In the genomic region with DNA sequence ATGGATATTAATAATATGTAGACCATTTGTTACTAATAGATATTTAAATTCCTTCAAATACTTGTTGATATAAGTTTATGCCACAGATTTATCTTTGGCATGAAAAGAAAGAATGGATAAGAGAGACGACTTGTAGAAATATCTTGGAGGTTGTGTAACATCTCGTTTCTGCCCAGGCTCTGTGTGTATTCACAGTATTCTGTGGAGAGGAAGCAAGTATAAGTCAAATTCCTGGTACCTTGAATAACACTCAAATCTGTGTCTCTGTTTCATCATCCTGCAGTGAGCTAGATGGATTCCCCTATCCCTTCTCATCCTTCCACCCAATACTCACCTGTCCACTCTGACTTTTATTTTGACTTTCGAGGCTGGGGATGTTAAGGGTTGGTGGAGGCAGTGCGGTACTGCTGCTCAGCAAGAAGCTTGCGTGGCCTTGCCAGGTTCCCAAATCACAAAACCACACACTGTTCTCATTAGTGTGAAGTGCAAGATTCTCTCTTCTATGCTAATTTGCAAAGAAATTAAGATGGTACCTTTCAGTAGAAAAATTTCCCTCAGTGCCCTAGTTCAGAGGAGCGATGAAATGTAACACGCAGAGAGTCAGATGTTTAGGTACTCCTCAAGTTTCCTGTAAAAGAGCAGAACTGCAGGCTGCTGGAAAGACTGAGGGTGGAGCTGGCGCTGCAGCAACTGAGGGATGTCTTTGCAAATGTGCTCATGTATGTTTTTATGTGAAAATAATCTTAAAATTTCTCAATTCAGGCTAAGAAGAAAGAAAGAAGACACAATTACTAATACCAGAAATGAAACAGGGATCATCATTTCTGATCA, we compare ENCODE assay signal across 14 cellular contexts. TPM values are rescaled to one million over a fixed set of nuclear protein-coding genes. Genes with fewer than 3 reads are reported as not detected.
A peak's percentile ranks its signal among the peaks of the same experiment; 100 is the strongest.
DNase-seq lines count a peak whose midpoint lies in the region; ATAC-seq, FAIRE-seq and TF ChIP-seq lines count a peak whose summit lies in the region.
"Had no signal": no experiment of that assay in that cellular context is flagged by ENCODE, and none has a peak within 500 bp of the region (broad histone marks: within the 10 kb centered on the region; RNA-seq: fewer than 3 reads in every experiment).

No MANE protein-coding gene starts in this region.

- no peak for FAIRE-seq in GM12891 (lab: Jason Lieb, UNC)
- FAIRE-seq: RCC 7860 had no signal

- no peaks in the 10 kb centered on the region for H3K9me3 ChIP-seq in right atrium auricular region

- peak; percentile 83 for TF ChIP-seq CTCF in astrocyte of the cerebellum (IDR thresholded peaks at IDR 0.05; ENCODE audit: low read depth, low read length, missing control alignments)
- TF ChIP-seq CTCF in right atrium auricular region (IDR thresholded peaks at IDR 0.05): peak in 1 of 2 donors; percentile 46

- H3K27me3 ChIP-seq in right atrium auricular region: no peaks in the 10 kb centered on the region

- H3K4me1 ChIP-seq in right atrium auricular region: no peaks in the 10 kb centered on the region

- no peak for TF ChIP-seq POLR2A in GM12891 (IDR thresholded peaks at IDR 0.05; ENCODE audit: low read depth, low read length)

- ATAC-seq in HG02642 (IDR thresholded peaks at IDR 0.05; ENCODE audit: poor library complexity, unreplicated experiment): no peak
- ATAC-seq: esophagus mucosa had no signal

- H3K4me3 ChIP-seq in astrocyte of the cerebellum (ENCODE audit: low read depth, low read length) (no peak overlapping the region), right atrium auricular region (no peak overlapping the region)

- no peaks in the 10 kb centered on the region for H3K36me3 ChIP-seq in right atrium auricular region

- DNase-seq in NCI-H1694 treated with DMSO at 0.1 percent for 48 hours (lab: John Stamatoyannopoulos, UW) (peak; percentile 40), NCI-H1694 (lab: John Stamatoyannopoulos, UW) (no peak), astrocyte of the cerebellum (ENCODE audit: low read depth) (no peak), right atrium auricular region (ENCODE audit: low spot score) (peak; percentile 34), smooth muscle cell of the brain vasculature (ENCODE audit: low read depth, low spot score) (peak; percentile 66), GM12891 (ENCODE audit: insufficient read length, low spot score) (no peak)
- DNase-seq in stimulated activated CD4-positive, alpha-beta T cell treated with anti-CD3 and anti-CD28 coated beads, Interleukin-12 subunit alpha, Interleukin-12 subunit beta, amount 100 ng/mL, for 4 hours: no peak
- DNase-seq: activated B cell treated with CpG ODN at 0.5 μM for 24 hours; activated naive CD4-positive, alpha-beta T cell treated with anti-CD3 and anti-CD28 coated beads, Interleukin-2, amount 10 ng/mL, durations not matched to agents 7 days and 5 days; NCI-H1436 had no signal

- in situ Hi-C loops in astrocyte of the cerebellum (cut with HindIII; ENCODE audit: low sequenced_read_pairs): no loop called here

- H3K27ac ChIP-seq in right atrium auricular region: no peak overlapping the region

TF ChIP-seq in GM12891, 5 proteins besides CTCF, POLR2A, EP300 and RAD21:
- no peak for TF ChIP-seq POLR2AphosphoS5 (IDR thresholded peaks at IDR 0.05; ENCODE audit: low read depth, low read length)
- no peak for TF ChIP-seq PAX5 (IDR thresholded peaks at IDR 0.05; ENCODE audit: insufficient read depth, low read length, severe bottlenecking)
- TF ChIP-seq POU2F2 (IDR thresholded peaks at IDR 0.05; ENCODE audit: low read depth, low read length): no peak
TF ChIP-seq in GM12891: peak in this region for 0.

RNA-seq across cellular contexts. Expression of a gene that starts 42.6 kb away (rescaled TPM):
- total RNA-seq in right atrium auricular region: 1 to 10 TPM; 1.3 to 2.2 TPM
- 0.03 TPM for polyA plus RNA-seq in GM12891 (2012; ENCODE audit: low read depth, missing spikeins)
- total RNA-seq: A172, activated B cell treated with CpG ODN at 0.5 μM for 24 hours had no signal

RNA-seq across cellular contexts. Expression of a gene that starts 57.0 kb away (rescaled TPM):
- not detected for total RNA-seq in right atrium auricular region
- not detected for polyA plus RNA-seq in GM12891 (2012; ENCODE audit: low read depth, missing spikeins)
- total RNA-seq: A172, activated B cell treated with CpG ODN at 0.5 μM for 24 hours, esophagus mucosa had no signal

Comparison
In these comparisons a context has a peak if more than half of its experiments do, and no peak if none do; other contexts are left out.
1. DNase-seq: peak in NCI-H1694 treated with DMSO at 0.1 percent for 48 hours (single experiment), right atrium auricular region (single experiment) and smooth muscle cell of the brain vasculature (single experiment); none in NCI-H1694 (single experiment), astrocyte of the cerebellum (single experiment), GM12891 (single experiment) and stimulated activated CD4-positive, alpha-beta T cell treated with anti-CD3 and anti-CD28 coated beads, Interleukin-12 subunit alpha, Interleukin-12 subunit beta, amount 100 ng/mL, for 4 hours (single experiment).